Comparison of ENCODE assay signal across 18 cellular contexts in genomic region chr9:108750656-108751175, GRCh38.
"Had no signal": no experiment of that assay in that cellular context is flagged by ENCODE, and none has a peak within 500 bp of the region (broad histone marks: within the 10 kb centered on the region; RNA-seq: fewer than 3 reads in every experiment).

No MANE protein-coding gene starts in this region.

- H3K9ac ChIP-seq: SK-N-SH had no signal

- H3K4me2 ChIP-seq: SK-N-SH had no signal

- DNase-seq: KBM-7, MV-4-11, NCI-H1048, NCI-H1105, NCI-H146, NCI-H1930, NCI-H2081, NCI-H2107, NCI-H524, NCI-H526 treated with DMSO at 0.1 percent for 48 hours, NCI-H774, PC-3, SHP77, SK-N-SH, T-helper 1 cell, T-helper 17 cell had no signal

- H3K27ac ChIP-seq: RWPE1 had no signal

- H3K9me3 ChIP-seq: SK-N-SH had no signal

- ATAC-seq: Panc1, PC-3, T-helper 17 cell had no signal
